Comparison of ENCODE assay signal across 14 cellular contexts in genomic region chr10:117534321-117535044, GRCh38.
DNase-seq lines count a peak whose midpoint lies in the region; ATAC-seq and TF ChIP-seq lines count a peak whose summit lies in the region.
"Had no signal": no experiment of that assay in that cellular context is flagged by ENCODE, and none has a peak within 500 bp of the region (broad histone marks: within the 10 kb centered on the region; RNA-seq: fewer than 3 reads in every experiment).

No MANE protein-coding gene starts in this region.

- H3K9ac ChIP-seq in iPS-18a (ENCODE audit: low read length) (no peak overlapping the region), subcutaneous abdominal adipose tissue (ENCODE audit: low read length in 5 of 5) (no peak overlapping the region)
- H3K9ac ChIP-seq: parathyroid adenoma had no signal

- no peaks in the 10 kb centered on the region for H3K36me3 ChIP-seq in iPS-18a (ENCODE audit: control insufficient read depth, low read depth, low read length)
- no peaks in the 10 kb centered on the region for H3K36me3 ChIP-seq in subcutaneous abdominal adipose tissue (ENCODE audit: control insufficient read depth in 5 of 5, insufficient read depth in 5 of 5, low read length in 5 of 5)
- H3K36me3 ChIP-seq: thyroid gland had no signal

- peaks cover 100% of the 10 kb centered on the region for H3K27me3 ChIP-seq in iPS-18a (ENCODE audit: control insufficient read depth, insufficient read depth, low read length)
- H3K27me3 ChIP-seq in subcutaneous abdominal adipose tissue (ENCODE audit: control insufficient read depth in 5 of 5, insufficient read depth in 4 of 5, low read length in 5 of 5), result peaks cover 14 to 71% (median 61%) of the 10 kb centered on the region in 5 donors

- H3K4me1 ChIP-seq in iPS-18a (ENCODE audit: control insufficient read depth, low read depth, low read length) (peaks cover 4% of the 10 kb centered on the region), subcutaneous abdominal adipose tissue (ENCODE audit: control insufficient read depth in 5 of 5, insufficient read depth in 5 of 5, low read length in 5 of 5) (peaks cover 1 to 51% (median 45%) of the 10 kb centered on the region in 5 donors)
- H3K4me1 ChIP-seq: parathyroid adenoma had no signal

- H3K27ac ChIP-seq in iPS-18a (ENCODE audit: low read length) (no peak overlapping the region), subcutaneous abdominal adipose tissue (ENCODE audit: low read depth, low read length) (no peak overlapping the region)
- H3K27ac ChIP-seq: epithelial cell of prostate, parathyroid adenoma, thyroid gland had no signal

- DNase-seq in NCI-H1417 (lab: John Stamatoyannopoulos, UW) (peak in 2 of 3 experiments; percentile 63 to 74), NCI-H1417 treated with DMSO at 0.1 percent for 48 hours (lab: John Stamatoyannopoulos, UW) (no peak), NCI-H2107 (lab: John Stamatoyannopoulos, UW) (no peak), putamen (ENCODE audit: low spot score) (no peak)
- DNase-seq: anterior cingulate cortex, MM.1S, thyroid gland had no signal

- ATAC-seq in SK-N-SH treated with all-trans-retinoic acid at 6 μM for 48 hours (peak; percentile 15), GM21447 (IDR thresholded peaks at IDR 0.05; ENCODE audit: unreplicated experiment) (no peak)
- ATAC-seq: HCT116 had no signal

- H3K9me3 ChIP-seq in iPS-18a (ENCODE audit: control insufficient read depth, low read depth, low read length) (no peaks in the 10 kb centered on the region), subcutaneous abdominal adipose tissue (ENCODE audit: control insufficient read depth in 5 of 5, low read length in 5 of 5) (no peaks in the 10 kb centered on the region)
- H3K9me3 ChIP-seq: thyroid gland had no signal

- H3K4me3 ChIP-seq in iPS-18a (ENCODE audit: low read length), result peak overlapping the region; percentile 17
- H3K4me3 ChIP-seq in subcutaneous abdominal adipose tissue (ENCODE audit: low read depth in 1 of 5, low read length in 5 of 5), result peak overlapping the region in 3 of 5 donors; percentile 22 to 61 (median 50)

TF ChIP-seq in SK-N-SH treated with all-trans-retinoic acid at 6 μM for 48 hours, 23 proteins besides CTCF, POLR2A, EP300 and RAD21:
- TF ChIP-seq CREB5 (CRISPR knock-in tag; IDR thresholded peaks at IDR 0.05; ENCODE audit: low read depth) (no peak), GLIS3 (CRISPR knock-in tag; IDR thresholded peaks at IDR 0.05) (no peak), ARNTL (CRISPR knock-in tag; IDR thresholded peaks at IDR 0.05; ENCODE audit: borderline replicate concordance, low read depth) (no peak), OSR1 (CRISPR knock-in tag; IDR thresholded peaks at IDR 0.05) (no peak)

Comparison
In these comparisons a context has a peak if more than half of its experiments do, and no peak if none do; other contexts are left out.
1. DNase-seq: peak in NCI-H1417 (2 of 3); none in NCI-H1417 treated with DMSO at 0.1 percent for 48 hours (single experiment), NCI-H2107 (single experiment) and putamen (single experiment).